ENCODE assay signal across 8 cellular contexts in the genomic region with DNA sequence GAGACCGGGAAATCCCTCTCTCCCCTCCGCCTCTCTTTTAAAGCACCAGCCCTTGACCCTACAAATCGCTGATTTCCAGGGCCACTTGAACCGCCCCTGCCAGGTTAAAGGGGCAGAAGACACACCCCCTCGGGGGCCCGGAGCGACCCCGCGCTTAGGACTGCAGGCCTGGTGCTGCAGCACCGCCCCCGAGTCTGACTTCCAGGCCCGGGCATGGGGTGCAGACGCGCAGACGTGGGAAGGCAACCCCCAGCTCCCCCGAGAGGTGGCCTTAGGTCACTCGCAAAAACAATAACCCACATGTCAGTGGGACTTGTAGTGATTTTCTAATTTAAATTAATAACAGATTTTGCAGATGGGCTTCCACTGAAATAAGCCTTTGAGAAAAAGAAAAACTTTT. TPM values are rescaled to one million over a fixed set of nuclear protein-coding genes. Genes with fewer than 3 reads are reported as not detected.
A peak's percentile ranks its signal among the peaks of the same experiment; 100 is the strongest.
DNase-seq lines count a peak whose midpoint lies in the region; ATAC-seq and TF ChIP-seq lines count a peak whose summit lies in the region.
"Not testable (repeated sequence)": the region's sequence is repeated elsewhere in the genome, so short reads cannot be mapped to it uniquely, and the experiment has no call there.

No MANE protein-coding gene starts in this region.

- H3K9me3 ChIP-seq in OCI-LY7 (ENCODE audit: low read length); neural cell (ENCODE audit: low read length): not testable (repeated sequence)

- H3K9me2 ChIP-seq in OCI-LY7 (ENCODE audit: insufficient read depth, low read length); neural cell (ENCODE audit: insufficient read depth, low read length): not testable (repeated sequence)

- not testable (repeated sequence) for H3K27ac Mint-ChIP-seq in activated T-cell treated with anti-CD3 and anti-CD28 coated beads, Interleukin-2, amount 50 U/mL, for 24 hours
- H3K27ac Mint-ChIP-seq in effector memory CD8-positive, alpha-beta T cell = peak overlapping the region; percentile 73 to 89
- peak overlapping the region; percentile 87 for H3K27ac Mint-ChIP-seq in type B pancreatic cell

- peak overlapping the region; percentile 75 for H3K4me3 ChIP-seq in OCI-LY7 (ENCODE audit: low read depth, low read length, poor library complexity, severe bottlenecking)
- H3K4me3 ChIP-seq in neural cell (ENCODE audit: low read length) = peak overlapping the region; percentile 62

- not testable (repeated sequence) for TF ChIP-seq EP300 in neural cell (conservative IDR thresholded peaks at IDR 0.05; ENCODE audit: poor library complexity, severe bottlenecking)

- not testable (repeated sequence) for H3K27me3 Mint-ChIP-seq in activated T-cell treated with anti-CD3 and anti-CD28 coated beads, Interleukin-2, amount 50 U/mL, for 24 hours; effector memory CD8-positive, alpha-beta T cell; type B pancreatic cell

- not testable (repeated sequence) for DNase-seq in OCI-LY7 (ENCODE audit: low spot score); activated T-cell treated with anti-CD3 and anti-CD28 coated beads, Interleukin-2, amount 50 U/mL, for 24 hours; effector memory CD8-positive, alpha-beta T cell; type B pancreatic cell (ENCODE audit: extremely low spot score, unreplicated experiment)

- not testable (repeated sequence) for H2AFZ ChIP-seq in OCI-LY7 (ENCODE audit: low read length); neural cell (ENCODE audit: low read depth, low read length)

- ATAC-seq in GM18498 (IDR thresholded peaks at IDR 0.05; ENCODE audit: unreplicated experiment) = peak; percentile 14
- peak; percentile 28 for ATAC-seq in GM21529 (IDR thresholded peaks at IDR 0.05; ENCODE audit: unreplicated experiment)
- peak; percentile 7 for ATAC-seq in HG03103 (IDR thresholded peaks at IDR 0.05; ENCODE audit: low read depth, unreplicated experiment)
- not testable (repeated sequence) for ATAC-seq in effector memory CD8-positive, alpha-beta T cell (replicated peaks)

- not testable (repeated sequence) for H3K36me3 ChIP-seq in OCI-LY7 (ENCODE audit: insufficient read depth, low read length); neural cell (ENCODE audit: insufficient read depth, low read length)

- TF ChIP-seq CTCF in OCI-LY7 (conservative IDR thresholded peaks at IDR 0.05; ENCODE audit: low read length); neural cell (IDR thresholded peaks at IDR 0.05; ENCODE audit: poor library complexity, severe bottlenecking); type B pancreatic cell (conservative IDR thresholded peaks at IDR 0.05): not testable (repeated sequence)

- not testable (repeated sequence) for H3K4me1 Mint-ChIP-seq in activated T-cell treated with anti-CD3 and anti-CD28 coated beads, Interleukin-2, amount 50 U/mL, for 24 hours (ENCODE audit: low read depth); effector memory CD8-positive, alpha-beta T cell (ENCODE audit: low read depth in 2 of 2); type B pancreatic cell (ENCODE audit: unreplicated experiment)

- not testable (repeated sequence) for H3K36me3 Mint-ChIP-seq in activated T-cell treated with anti-CD3 and anti-CD28 coated beads, Interleukin-2, amount 50 U/mL, for 24 hours (ENCODE audit: low read depth); effector memory CD8-positive, alpha-beta T cell (ENCODE audit: insufficient read depth); type B pancreatic cell

- POLR2A ChIA-PET in OCI-LY7 (lab: Charles Lee) = not testable (repeated sequence)

- H3K27me3 ChIP-seq in neural cell (ENCODE audit: insufficient read depth, low read depth, low read length) = not testable (repeated sequence)

- not testable (repeated sequence) for TF ChIP-seq RAD21 in neural cell (conservative IDR thresholded peaks at IDR 0.05)

- H3K9me3 Mint-ChIP-seq in activated T-cell treated with anti-CD3 and anti-CD28 coated beads, Interleukin-2, amount 50 U/mL, for 24 hours; effector memory CD8-positive, alpha-beta T cell; type B pancreatic cell: not testable (repeated sequence)

- not testable (repeated sequence) for BruUV-seq in OCI-LY7 (replicated peaks; lab: Mats Ljungman, UMichigan)

- H3K4me1 ChIP-seq in OCI-LY7 (ENCODE audit: insufficient read depth, low read length, poor library complexity, severe bottlenecking) = not testable (repeated sequence)

- not testable (repeated sequence) for H3K4me2 ChIP-seq in OCI-LY7 (ENCODE audit: low read length); neural cell (ENCODE audit: low read length)

- not testable (repeated sequence) for H3K27ac ChIP-seq in OCI-LY7 (ENCODE audit: low read depth, low read length, poor library complexity, severe bottlenecking); neural cell (ENCODE audit: low read length)

- H3K4me3 Mint-ChIP-seq in activated T-cell treated with anti-CD3 and anti-CD28 coated beads, Interleukin-2, amount 50 U/mL, for 24 hours = peak overlapping the region; percentile 92
- peak overlapping the region; percentile 92 to 94 for H3K4me3 Mint-ChIP-seq in effector memory CD8-positive, alpha-beta T cell
- H3K4me3 Mint-ChIP-seq in type B pancreatic cell = not testable (repeated sequence)

- H3F3A ChIP-seq in neural cell (ENCODE audit: insufficient read depth, low read length, poor library complexity, severe bottlenecking) = not testable (repeated sequence)

- CTCF ChIA-PET in OCI-LY7 (lab: Charles Lee; ENCODE audit: unreplicated experiment) = not testable (repeated sequence)

- H3K79me2 ChIP-seq in OCI-LY7 (ENCODE audit: insufficient read depth, low read depth, low read length); neural cell (replicated peaks; ENCODE audit: insufficient read depth, low read length): not testable (repeated sequence)

- H4K20me1 ChIP-seq in OCI-LY7 (ENCODE audit: insufficient read depth, low read length); neural cell (ENCODE audit: insufficient read depth): not testable (repeated sequence)

- intact Hi-C loops in OCI-LY7 (cut with micrococcal nuclease; ENCODE audit: unreplicated experiment) = not testable (repeated sequence)

- H3K9ac ChIP-seq in neural cell (ENCODE audit: low read length) = not testable (repeated sequence)

RNA-seq across cellular contexts. Expression of a gene that starts 0.3 kb away (rescaled TPM):
- 45.9 and 55.3 TPM in 2 replicates for total RNA-seq in OCI-LY7 (2014; rRNA removed; shearing (Covaris generic))
- total RNA-seq in OCI-LY7 (2022) (91.5 and 92.1 TPM in 2 replicates), type B pancreatic cell (ENCODE audit: low replicate concordance) (33.2 and 61.4 TPM in 2 replicates)
- 92.6 and 99.0 TPM in 2 replicates for polyA plus RNA-seq in neural cell
- 59.5 and 91.8 TPM in 2 replicates for polyA minus RNA-seq in neural cell
